Comparison of ENCODE assay signal across 15 cellular contexts in the genomic region with DNA sequence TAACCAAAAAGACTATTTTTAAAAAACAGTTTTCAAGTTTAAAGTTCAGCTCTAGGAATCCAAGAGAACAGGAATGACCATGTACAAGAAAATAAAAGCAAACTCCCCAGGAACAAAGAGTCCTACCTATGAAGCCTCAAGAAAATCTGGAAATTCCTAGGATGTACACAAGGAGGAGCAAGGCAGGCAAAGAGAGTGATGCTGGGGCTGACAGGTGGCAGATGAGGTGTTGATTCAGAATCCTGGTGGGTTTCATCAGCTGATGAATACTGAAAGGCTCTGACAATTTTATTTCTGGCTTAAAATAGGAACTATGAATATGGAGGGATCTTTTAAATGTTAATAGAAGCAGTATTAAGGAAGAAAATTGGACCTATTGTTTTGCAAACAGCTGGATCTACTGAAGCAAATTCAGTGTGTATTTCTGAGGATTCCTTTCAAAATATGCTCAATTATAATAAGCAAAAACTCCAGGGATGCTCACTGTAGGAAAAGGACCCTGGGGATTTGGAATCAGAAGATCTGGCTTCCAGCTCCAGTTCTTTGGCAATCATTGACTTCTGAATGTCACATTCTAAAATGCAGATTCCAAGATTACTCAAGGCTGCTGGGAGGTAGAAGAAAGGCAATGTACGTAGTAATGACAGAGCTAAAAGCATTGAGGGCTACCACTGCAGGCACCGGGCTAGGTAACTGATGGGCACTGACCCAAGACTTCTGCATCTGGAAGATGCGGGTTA. TPM values are rescaled to one million over a fixed set of nuclear protein-coding genes. Genes with fewer than 3 reads are reported as not detected.
A peak's percentile ranks its signal among the peaks of the same experiment; 100 is the strongest.
DNase-seq lines count a peak whose midpoint lies in the region; ATAC-seq, FAIRE-seq and TF ChIP-seq lines count a peak whose summit lies in the region.
"Had no signal": no experiment of that assay in that cellular context is flagged by ENCODE, and none has a peak within 500 bp of the region (broad histone marks: within the 10 kb centered on the region; RNA-seq: fewer than 3 reads in every experiment).

No MANE protein-coding gene starts in this region.

- no peak overlapping the region for H3K4me3 ChIP-seq in HEK293 (ENCODE audit: low read depth, low read length)
- H3K4me3 ChIP-seq in K562 = no peak overlapping the region
- no peak overlapping the region for H3K4me3 ChIP-seq in keratinocyte (ENCODE audit: control insufficient read depth in 2 of 3, extremely low read depth in 1 of 3, insufficient read depth in 2 of 3, low read depth in 1 of 3, low read length in 3 of 3)
- H3K4me3 ChIP-seq: BLaER1, SJSA1, uterus had no signal

- 0 out of 2 replicates have a peak, but pooled peaks have one; percentile 7 for TF ChIP-seq CTCF in HEK293 (tag by site-specific recombination; IDR thresholded peaks at IDR 0.05)
- TF ChIP-seq CTCF in K562 (IDR thresholded peaks at IDR 0.05 in 2 of 3, conservative IDR thresholded peaks at IDR 0.05 in 1 of 3; ENCODE audit: insufficient read depth in 2 of 3, low read depth in 1 of 3, low read length in 3 of 3) = peak in 2 of 3 experiments; percentile 10 to 11; a peak in 1 of 6 replicates
- TF ChIP-seq CTCF in keratinocyte (optimal IDR thresholded peaks at IDR 0.05 in 1 of 3, IDR thresholded peaks at IDR 0.05 in 1 of 3, conservative IDR thresholded peaks at IDR 0.05 in 1 of 3; ENCODE audit: extremely low read depth in 1 of 3, insufficient read depth in 2 of 3, low read length in 3 of 3) = peak; percentile 20 to 54 (median 42)

- H2AFZ ChIP-seq in K562 (ENCODE audit: low read depth, low read length) (no peak overlapping the region), keratinocyte (ENCODE audit: control insufficient read depth, low read length) (no peak overlapping the region)

- dilution Hi-C loops in keratinocyte (cut with MboI; ENCODE audit: extremely low pct_ligation_motif_present, low sequenced_read_pairs) = no loop called here

- TF ChIP-seq POLR2A in K562 (conservative IDR thresholded peaks at IDR 0.05) = no peak

- peaks cover 11 to 19% of the 10 kb centered on the region in 2 experiments; a peak in 3 of 5 replicates for H3K27me3 ChIP-seq in K562 (ENCODE audit: control insufficient read depth in 2 of 2, insufficient read depth in 2 of 2, low read length in 2 of 2)
- no peaks in the 10 kb centered on the region for H3K27me3 ChIP-seq in keratinocyte (ENCODE audit: control insufficient read depth, extremely low read depth, insufficient read depth, low read length)
- H3K27me3 ChIP-seq: BLaER1, SJSA1, uterus had no signal

- WGBS in K562 (ENCODE audit: insufficient coverage, low coverage, missing lambda C conversion rate) = 3% methylated on average over 3 of the region's 3 CpGs

- H4K20me1 ChIP-seq in K562 (replicated peaks; ENCODE audit: control insufficient read depth, insufficient read depth, low read length) (no peaks in the 10 kb centered on the region), keratinocyte (ENCODE audit: control insufficient read depth, extremely low read depth, insufficient read depth, low read length) (no peaks in the 10 kb centered on the region)
- H4K20me1 ChIP-seq: BLaER1 had no signal

- H3K27ac ChIP-seq in HEK293 (ENCODE audit: extremely low read depth, low read depth, low read length) (no peak overlapping the region), K562 (ENCODE audit: extremely low read depth, low read depth, low read length) (no peak overlapping the region), keratinocyte (ENCODE audit: control insufficient read depth, insufficient read depth, low read length) (no peak overlapping the region)
- H3K27ac ChIP-seq: BLaER1, SJSA1, uterus had no signal

- H3K9me1 ChIP-seq in K562 (ENCODE audit: control insufficient read depth, insufficient read depth, low read length) (no peaks in the 10 kb centered on the region), keratinocyte (ENCODE audit: control insufficient read depth, extremely low read depth, insufficient read depth, low read length) (no peaks in the 10 kb centered on the region)

- H3K4me2 ChIP-seq in K562 (ENCODE audit: insufficient read depth, low read length) = no peak overlapping the region
- H3K4me2 ChIP-seq in keratinocyte (ENCODE audit: control insufficient read depth, extremely low read depth, insufficient read depth, low read depth, low read length) = no peak overlapping the region
- H3K4me2 ChIP-seq: BLaER1 had no signal

- intact Hi-C loops in K562 (cut with micrococcal nuclease) = loop anchor here (5.0 kb wide), 1 partner anchor 139 kb away; no protein-coding TSS in a partner anchor

- CTCF ChIA-PET in HEK293 (lab: Yijun Ruan, JAX) (interaction anchor here (0.6 to 4.9 kb wide), 21 partner anchors 8 to 468 kb away, joined by 3 to 45 read pairs (median 4); no protein-coding TSS in a partner anchor), K562 (lab: Yijun Ruan, JAX; ENCODE audit: low intra/inter-chr PET ratio) (no interaction called here)

- no TSS peak for BruUV-seq in K562 (replicated peaks; lab: Mats Ljungman, UMichigan)

- ATAC-seq in K562 (no peak), HG03442 (IDR thresholded peaks at IDR 0.05; ENCODE audit: unreplicated experiment) (no peak)
- ATAC-seq: activated T-cell treated with anti-CD3 and anti-CD28 coated beads, Interleukin-2, amount 50 U/mL, for 72 hours had no signal

- no peaks in the 10 kb centered on the region for H3K79me2 ChIP-seq in K562 (ENCODE audit: control insufficient read depth, insufficient read depth, low read length)
- no peaks in the 10 kb centered on the region for H3K79me2 ChIP-seq in keratinocyte (ENCODE audit: control insufficient read depth, insufficient read depth, low read length)

- DNase-seq in 8988T (peak; percentile 29), K562 (ENCODE audit: extremely low read depth in 1 of 4, low spot score in 3 of 4) (no peak), keratinocyte (ENCODE audit: low read depth, low spot score) (no peak), germinal center (ENCODE audit: low spot score) (no peak), NCI-H748 treated with DMSO at 0.1 percent for 48 hours (lab: John Stamatoyannopoulos, UW) (no peak), HuH-7 (ENCODE audit: low spot score) (no peak)
- DNase-seq: activated CD4-positive, alpha-beta T cell treated with anti-CD3 and anti-CD28 coated beads for 1 hour; activated T-cell treated with anti-CD3 and anti-CD28 coated beads, Interleukin-2, amount 50 U/mL, for 72 hours; naive B cell; NCI-H1436 treated with DMSO at 0.1 percent for 48 hours; uterus had no signal

- in situ Hi-C loops in K562 (cut with MboI) = no loop called here

- no peaks in the 10 kb centered on the region for H3K36me3 ChIP-seq in HEK293 (ENCODE audit: control insufficient read depth in 2 of 2, insufficient read depth in 1 of 2, low read length in 2 of 2)
- no peaks in the 10 kb centered on the region for H3K36me3 ChIP-seq in K562 (ENCODE audit: control insufficient read depth, insufficient read depth, low read length)
- no peaks in the 10 kb centered on the region for H3K36me3 ChIP-seq in keratinocyte (ENCODE audit: control insufficient read depth in 2 of 2, extremely low read depth in 1 of 2, insufficient read depth in 2 of 2, low read length in 2 of 2)
- H3K36me3 ChIP-seq: BLaER1, SJSA1, uterus had no signal

- POLR2A ChIA-PET in HEK293 (lab: Yijun Ruan, JAX) (no interaction called here), K562 (lab: Yijun Ruan, JAX) (no interaction called here)

- H3K4me1 ChIP-seq in HEK293 (ENCODE audit: control insufficient read depth, insufficient read depth, low read length) (no peaks in the 10 kb centered on the region), K562 (replicated peaks in 1 of 2; ENCODE audit: control insufficient read depth in 2 of 2, insufficient read depth in 2 of 2, low read length in 2 of 2) (no peaks in the 10 kb centered on the region), keratinocyte (ENCODE audit: control insufficient read depth, extremely low read depth, insufficient read depth, low read length) (no peaks in the 10 kb centered on the region)
- H3K4me1 ChIP-seq: BLaER1, uterus had no signal

- H3K9me3 ChIP-seq in HEK293 (ENCODE audit: control insufficient read depth, insufficient read depth, low read depth, low read length) (no peaks in the 10 kb centered on the region), K562 (replicated peaks; ENCODE audit: control insufficient read depth, insufficient read depth, low read depth, low read length) (no peaks in the 10 kb centered on the region), keratinocyte (ENCODE audit: control insufficient read depth, low read depth, low read length) (no peaks in the 10 kb centered on the region)
- H3K9me3 ChIP-seq: BLaER1, SJSA1, uterus had no signal

- no peak for TF ChIP-seq EP300 in K562 (IDR thresholded peaks at IDR 0.05; ENCODE audit: low read length)

- FAIRE-seq in K562 (lab: Jason Lieb, UNC) = no peak
- peak; percentile 32 for FAIRE-seq in keratinocyte (lab: Jason Lieb, UNC)

- H3K9ac ChIP-seq in K562 (ENCODE audit: insufficient read depth in 1 of 2, low read depth in 2 of 2, low read length in 2 of 2) = no peak overlapping the region
- H3K9ac ChIP-seq in keratinocyte (ENCODE audit: control insufficient read depth, extremely low read depth, insufficient read depth, low read length) = no peak overlapping the region
- H3K9ac ChIP-seq: BLaER1 had no signal

- peak in 1 of 2 experiments; percentile 46; a peak in 2 of 4 replicates for TF ChIP-seq RAD21 in K562 (CRISPR knock-in tag; conservative IDR thresholded peaks at IDR 0.05 in 1 of 2, IDR thresholded peaks at IDR 0.05 in 1 of 2)

RNA-seq across cellular contexts. Expression of a gene that starts 28.0 kb away (rescaled TPM):
- total RNA-seq in K562 (2011; cell fraction: chromatin; rRNA removed; ENCODE audit: low replicate concordance) = not detected in 2 replicates
- total RNA-seq in K562 (2011; cell fraction: nucleolus; rRNA removed) = not detected in 2 replicates
- total RNA-seq in K562 (2011; cell fraction: nucleoplasm; rRNA removed) = not detected in 2 replicates
- total RNA-seq in K562 (2014; rRNA removed) (not detected in 2 replicates), K562 (2014; rRNA removed; fragmentation: Illumina TruSeq; extraction: Trizol) (not detected in 2 replicates), K562 (2015; rRNA removed; fragmentation: Illumina TruSeq; extraction: Trizol) (not detected in 2 replicates), K562 (2021) (0.07 TPM in 1 of 2 replicates, not detected in the other)
- polyA plus RNA-seq in K562 (2011; rRNA removed) (not detected in 2 replicates), K562 (2014; fragmentation: Illumina TruSeq; extraction: Trizol) (not detected in 2 replicates), K562 (2014; fragmentation: Nextera tagmentation; extraction: Ambion mirVana) (not detected), K562 (2014; rRNA removed) (0.05 and 0.50 TPM in 2 replicates), keratinocyte (43.7 to 50.4 TPM (median 47.2 TPM) in 3 replicates)
- 0.09 TPM in 1 of 2 replicates, not detected in the other for polyA plus RNA-seq in K562 (2011; cell fraction: cytosol; rRNA removed)
- 0.09 TPM in 1 of 2 replicates, not detected in the other for polyA plus RNA-seq in K562 (2011; cell fraction: nucleus; rRNA removed)
- 0.14 TPM in 1 of 2 replicates, not detected in the other for polyA plus RNA-seq in K562 (2012)
- polyA minus RNA-seq in K562 (2011; rRNA and poly(A)+ RNA removed) = 0.09 TPM in 1 of 2 replicates, not detected in the other
- 0.64 and 0.76 TPM in 2 replicates for polyA minus RNA-seq in K562 (2011; cell fraction: cytosol; rRNA and poly(A)+ RNA removed)
- polyA minus RNA-seq in K562 (2011; cell fraction: nucleus; rRNA and poly(A)+ RNA removed) = 0.13 TPM in 1 of 2 replicates, not detected in the other
- polyA plus RNA-seq in keratinocyte (2011; ENCODE audit: low read depth) = 10.4 TPM
- polyA plus RNA-seq in keratinocyte (2011; cell fraction: cytosol; rRNA removed) = 39.3 and 43.7 TPM in 2 replicates
- polyA plus RNA-seq in keratinocyte (2011; cell fraction: nucleus; rRNA removed) = 125 and 148 TPM in 2 replicates
- 29.9 and 39.2 TPM in 2 replicates for polyA plus RNA-seq in keratinocyte (2012; ENCODE audit: low replicate concordance)
- 78.3 to 85.8 TPM (median 84.7 TPM) in 3 replicates for polyA minus RNA-seq in keratinocyte
- polyA minus RNA-seq in keratinocyte (2011; cell fraction: cytosol; rRNA and poly(A)+ RNA removed) = 50.3 TPM
- polyA minus RNA-seq in keratinocyte (2011; cell fraction: nucleus; rRNA and poly(A)+ RNA removed) = 58.7 and 102 TPM in 2 replicates

RNA-seq across cellular contexts. Expression of a gene that starts 35.6 kb away (rescaled TPM):
- not detected in 2 replicates for total RNA-seq in K562 (2011; cell fraction: chromatin; rRNA removed; ENCODE audit: low replicate concordance)
- total RNA-seq in K562 (2011; cell fraction: nucleolus; rRNA removed) = not detected in 2 replicates
- total RNA-seq in K562 (2011; cell fraction: nucleoplasm; rRNA removed) = not detected in 2 replicates
- total RNA-seq in K562 (2014; rRNA removed) (not detected in 2 replicates), K562 (2014; rRNA removed; fragmentation: Illumina TruSeq; extraction: Trizol) (not detected in 2 replicates), K562 (2015; rRNA removed; fragmentation: Illumina TruSeq; extraction: Trizol) (not detected in 2 replicates), K562 (2021) (not detected in 2 replicates)
- polyA plus RNA-seq in K562 (2011; rRNA removed) (not detected in 2 replicates), K562 (2014; fragmentation: Illumina TruSeq; extraction: Trizol) (not detected in 2 replicates), K562 (2014; fragmentation: Nextera tagmentation; extraction: Ambion mirVana) (not detected), K562 (2014; rRNA removed) (not detected in 2 replicates), keratinocyte (0.03 to 0.05 TPM in 2 of 3 replicates, not detected in the other)
- polyA plus RNA-seq in K562 (2011; cell fraction: cytosol; rRNA removed) = not detected in 2 replicates
- not detected in 2 replicates for polyA plus RNA-seq in K562 (2011; cell fraction: nucleus; rRNA removed)
- not detected in 2 replicates for polyA plus RNA-seq in K562 (2012)
- not detected in 2 replicates for polyA minus RNA-seq in K562 (2011; rRNA and poly(A)+ RNA removed)
- polyA minus RNA-seq in K562 (2011; cell fraction: cytosol; rRNA and poly(A)+ RNA removed) = not detected in 2 replicates
- polyA minus RNA-seq in K562 (2011; cell fraction: nucleus; rRNA and poly(A)+ RNA removed) = not detected in 2 replicates
- 0.17 TPM for polyA plus RNA-seq in keratinocyte (2011; ENCODE audit: low read depth)
- polyA plus RNA-seq in keratinocyte (2011; cell fraction: cytosol; rRNA removed) = 0.06 TPM in 2 replicates
- 0.25 TPM in 1 of 2 replicates, not detected in the other for polyA plus RNA-seq in keratinocyte (2011; cell fraction: nucleus; rRNA removed)
- polyA plus RNA-seq in keratinocyte (2012; ENCODE audit: low replicate concordance) = not detected in 2 replicates
- polyA minus RNA-seq in keratinocyte = not detected in 3 replicates
- not detected for polyA minus RNA-seq in keratinocyte (2011; cell fraction: cytosol; rRNA and poly(A)+ RNA removed)
- polyA minus RNA-seq in keratinocyte (2011; cell fraction: nucleus; rRNA and poly(A)+ RNA removed) = not detected in 2 replicates
- total RNA-seq: activated T-cell treated with anti-CD3 and anti-CD28 coated beads, Interleukin-2, amount 50 U/mL, for 72 hours; uterus had no signal

Comparison
In these comparisons a context has a peak if more than half of its experiments do, and no peak if none do; other contexts are left out.
1. RNA of a gene that starts 28.0 kb away (polyA plus RNA-seq): 10.4 to 148 TPM in keratinocyte; 0.05 to 0.50 TPM in K562; every median in the first group is over 4 times any median in the second.
2. Peak in every context shown above with its lines, with median percentiles within 50 percentile points of each other: CTCF ChIP-seq.